ENCODE assay signal across 1 cellular context in the genomic region with DNA sequence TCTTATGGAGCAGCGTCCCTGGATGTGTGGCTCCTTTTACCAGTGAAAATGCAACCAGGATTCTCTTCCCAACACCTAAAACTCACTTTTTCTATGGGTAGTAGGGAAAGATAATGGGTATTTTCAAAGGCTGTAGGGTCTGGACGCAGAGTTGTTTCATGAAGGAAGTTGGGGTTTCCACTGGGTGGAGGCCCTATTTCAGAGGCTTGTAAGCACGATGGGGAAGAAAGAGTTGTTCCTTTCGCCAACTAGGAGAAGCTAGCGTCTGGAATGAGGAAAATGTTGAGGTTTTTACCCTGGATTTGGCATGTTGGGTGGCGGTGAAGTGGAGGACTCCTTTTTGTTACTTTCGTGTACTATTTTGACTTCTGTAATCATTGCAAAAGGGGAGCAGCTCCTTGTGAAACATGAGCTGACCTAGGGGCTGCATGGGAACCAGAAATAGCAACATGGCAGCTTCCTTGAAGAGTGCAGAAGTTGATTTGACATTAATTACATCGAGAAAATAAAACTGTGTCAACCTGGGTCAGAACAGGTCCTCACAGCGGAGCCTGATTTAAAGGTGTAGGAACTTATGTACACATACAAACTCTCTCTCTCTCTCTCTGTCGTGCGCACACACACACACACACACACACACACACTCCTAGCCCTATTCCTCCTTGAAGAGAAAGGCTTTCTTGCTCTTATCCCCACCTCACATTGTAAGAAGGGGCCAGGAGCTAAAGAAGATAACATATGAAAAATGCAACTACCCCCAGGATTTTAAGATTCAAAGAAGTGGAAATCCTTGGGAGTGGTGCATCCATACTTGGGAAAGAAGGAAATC.
TF ChIP-seq lines count a peak whose summit lies in the region.

No MANE protein-coding gene starts in this region.

TF ChIP-seq in K562, 482 proteins besides CTCF, POLR2A, EP300 and RAD21 (continued from another document):
- TF ChIP-seq, protein P1, sequence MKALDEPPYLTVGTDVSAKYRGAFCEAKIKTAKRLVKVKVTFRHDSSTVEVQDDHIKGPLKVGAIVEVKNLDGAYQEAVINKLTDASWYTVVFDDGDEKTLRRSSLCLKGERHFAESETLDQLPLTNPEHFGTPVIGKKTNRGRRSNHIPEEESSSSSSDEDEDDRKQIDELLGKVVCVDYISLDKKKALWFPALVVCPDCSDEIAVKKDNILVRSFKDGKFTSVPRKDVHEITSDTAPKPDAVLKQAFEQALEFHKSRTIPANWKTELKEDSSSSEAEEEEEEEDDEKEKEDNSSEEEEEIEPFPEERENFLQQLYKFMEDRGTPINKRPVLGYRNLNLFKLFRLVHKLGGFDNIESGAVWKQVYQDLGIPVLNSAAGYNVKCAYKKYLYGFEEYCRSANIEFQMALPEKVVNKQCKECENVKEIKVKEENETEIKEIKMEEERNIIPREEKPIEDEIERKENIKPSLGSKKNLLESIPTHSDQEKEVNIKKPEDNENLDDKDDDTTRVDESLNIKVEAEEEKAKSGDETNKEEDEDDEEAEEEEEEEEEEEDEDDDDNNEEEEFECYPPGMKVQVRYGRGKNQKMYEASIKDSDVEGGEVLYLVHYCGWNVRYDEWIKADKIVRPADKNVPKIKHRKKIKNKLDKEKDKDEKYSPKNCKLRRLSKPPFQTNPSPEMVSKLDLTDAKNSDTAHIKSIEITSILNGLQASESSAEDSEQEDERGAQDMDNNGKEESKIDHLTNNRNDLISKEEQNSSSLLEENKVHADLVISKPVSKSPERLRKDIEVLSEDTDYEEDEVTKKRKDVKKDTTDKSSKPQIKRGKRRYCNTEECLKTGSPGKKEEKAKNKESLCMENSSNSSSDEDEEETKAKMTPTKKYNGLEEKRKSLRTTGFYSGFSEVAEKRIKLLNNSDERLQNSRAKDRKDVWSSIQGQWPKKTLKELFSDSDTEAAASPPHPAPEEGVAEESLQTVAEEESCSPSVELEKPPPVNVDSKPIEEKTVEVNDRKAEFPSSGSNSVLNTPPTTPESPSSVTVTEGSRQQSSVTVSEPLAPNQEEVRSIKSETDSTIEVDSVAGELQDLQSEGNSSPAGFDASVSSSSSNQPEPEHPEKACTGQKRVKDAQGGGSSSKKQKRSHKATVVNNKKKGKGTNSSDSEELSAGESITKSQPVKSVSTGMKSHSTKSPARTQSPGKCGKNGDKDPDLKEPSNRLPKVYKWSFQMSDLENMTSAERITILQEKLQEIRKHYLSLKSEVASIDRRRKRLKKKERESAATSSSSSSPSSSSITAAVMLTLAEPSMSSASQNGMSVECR (CRISPR knock-in tag; IDR thresholded peaks at IDR 0.05), result no peak
